8 cellular contexts compared by ENCODE assay signal in the genomic region with DNA sequence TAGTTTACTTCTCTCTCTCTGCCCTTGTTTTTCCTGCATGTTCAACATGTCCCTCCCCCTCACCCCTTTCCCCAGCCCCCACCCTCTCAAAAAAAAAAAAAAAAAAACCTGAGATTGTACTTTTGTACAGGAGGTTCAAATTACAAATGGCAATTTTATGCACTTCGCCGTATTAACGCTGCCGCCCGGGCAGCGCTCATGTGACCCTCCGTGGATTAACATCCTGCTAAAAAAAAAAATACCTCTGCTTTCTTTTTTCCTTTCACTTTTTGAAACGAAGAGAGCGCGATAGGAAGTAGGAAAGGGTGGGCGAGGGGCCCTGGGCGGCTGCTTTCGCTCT. TPM values are rescaled to one million over a fixed set of nuclear protein-coding genes. Genes with fewer than 3 reads are reported as not detected.
DNase-seq lines count a peak whose midpoint lies in the region; ATAC-seq and TF ChIP-seq lines count a peak whose summit lies in the region.

No MANE protein-coding gene starts in this region.

- no peaks in the 10 kb centered on the region for H3K27me3 ChIP-seq in ACC112 (ENCODE audit: insufficient read depth, low read length)
- H3K27me3 ChIP-seq in IMR-90 (ENCODE audit: control insufficient read depth, insufficient read depth, low read length) = no peaks in the 10 kb centered on the region

- WGBS in IMR-90 (ENCODE audit: extremely low coverage in 2 of 2, insufficient read length in 1 of 2), 2 experiments = no CpG with 5 or more reads among the region's 13 CpGs

- no peak overlapping the region for H2BK15ac ChIP-seq in IMR-90 (ENCODE audit: low read depth, low read length)

- peaks cover 9% of the 10 kb centered on the region for H3K4me1 ChIP-seq in ACC112 (ENCODE audit: control insufficient read depth, insufficient read depth, low read length, unreplicated experiment)
- peaks cover 3% of the 10 kb centered on the region for H3K4me1 ChIP-seq in IMR-90 (ENCODE audit: control insufficient read depth, insufficient read depth, low read length)

- no peak for DNase-seq in IMR-90
- no peak for DNase-seq in coronary artery (ENCODE audit: low spot score)
- DNase-seq in myocyte (ENCODE audit: low read depth) = peak; percentile 55
- no peak for DNase-seq in stimulated activated CD4-positive, alpha-beta T cell treated with anti-CD3 and anti-CD28 coated beads, Interleukin-15, amount 100 ng/mL, for 24 hours

- H3K27ac ChIP-seq in ACC112 (ENCODE audit: low read depth, low read length) (peak overlapping the region; percentile 80), IMR-90 (ENCODE audit: insufficient read depth, low read length) (peak overlapping the region; percentile 98), coronary artery (peak overlapping the region; percentile 94 to 99)

- H3K9me3 ChIP-seq in IMR-90 (ENCODE audit: control insufficient read depth, insufficient read depth, low read length) = no peaks in the 10 kb centered on the region

- H3K79me1 ChIP-seq in IMR-90 (ENCODE audit: low read depth in 1 of 2, low read length in 2 of 2) = peaks cover 3 to 4% of the 10 kb centered on the region in 2 experiments; a peak in 1 of 4 replicates

- dilution Hi-C loops in IMR-90 (cut with HindIII; ENCODE audit: low sequenced_read_pairs, unreplicated experiment) = no loop called here

- peak overlapping the region; percentile 88 for H4K91ac ChIP-seq in IMR-90 (ENCODE audit: insufficient read depth, low read depth, low read length)

- no peak overlapping the region for H2AK5ac ChIP-seq in IMR-90 (ENCODE audit: low read depth, low read length)

- H2AK9ac ChIP-seq in IMR-90 (replicated peaks; ENCODE audit: low read depth, low read length, poor library complexity) = peak overlapping the region; percentile 56

- no peak overlapping the region for H2BK20ac ChIP-seq in IMR-90 (ENCODE audit: low read depth, low read length)

- TF ChIP-seq RAD21 in IMR-90 (IDR thresholded peaks at IDR 0.05; ENCODE audit: low read length) = no peak

- no peaks in the 10 kb centered on the region for H3K9me1 ChIP-seq in IMR-90 (ENCODE audit: insufficient read depth, low read length)

- intact Hi-C loops in IMR-90 (cut with micrococcal nuclease) = loop anchor here (1.0 kb wide), 1 partner anchor 1046 kb away; no protein-coding TSS in a partner anchor

- ATAC-seq in IMR-90 (ENCODE audit: low read depth) (no peak), HG02759 (IDR thresholded peaks at IDR 0.05; ENCODE audit: unreplicated experiment) (no peak), HG02885 (IDR thresholded peaks at IDR 0.05; ENCODE audit: poor library complexity, unreplicated experiment) (no peak), GM18517 (IDR thresholded peaks at IDR 0.05; ENCODE audit: unreplicated experiment) (no peak)

- TF ChIP-seq POLR2A in IMR-90 (IDR thresholded peaks at IDR 0.05; ENCODE audit: low read depth, low read length) = no peak

- POLR2A ChIA-PET in IMR-90 (lab: Charles Lee; ENCODE audit: unreplicated experiment) = interaction anchor here (0.5 to 0.8 kb wide), 2 partner anchors 265 to 925 kb away, joined by 3 read pairs; no protein-coding TSS in a partner anchor

- in situ Hi-C loops in IMR-90 (cut with MboI; ENCODE audit: low sequenced_read_pairs) = loop anchor here (10.0 to 25.0 kb wide), 2 partner anchors 771 to 1038 kb away; no protein-coding TSS in a partner anchor

- H3K18ac ChIP-seq in IMR-90 (ENCODE audit: low read depth, low read length) = peak overlapping the region; percentile 96

- peak overlapping the region; percentile 81; the same call in 1 of the 2 replicates for H3K4me2 ChIP-seq in IMR-90 (ENCODE audit: low read depth, low read length)

- H2AFZ ChIP-seq in ACC112 (ENCODE audit: low read length, unreplicated experiment) (no peak overlapping the region), IMR-90 (replicated peaks; ENCODE audit: low read length, poor library complexity) (no peak overlapping the region)

- H3K4ac ChIP-seq in IMR-90 (ENCODE audit: low read depth, low read length) = peak overlapping the region; percentile 94

- H3K4me3 ChIP-seq in ACC112 (ENCODE audit: low read depth, low read length) (peak overlapping the region; percentile 97), IMR-90 (ENCODE audit: insufficient read depth, low read depth, low read length) (peak overlapping the region; percentile 84), coronary artery (peak overlapping the region; percentile 94)

- H4K8ac ChIP-seq in IMR-90 (ENCODE audit: low read depth in 2 of 2, low read length in 2 of 2) = peak overlapping the region; percentile 45 to 79; a peak in 3 of 4 replicates

- H3K79me2 ChIP-seq in ACC112 (ENCODE audit: control insufficient read depth, insufficient read depth, low read length, unreplicated experiment) = peaks cover 94% of the 10 kb centered on the region

- TF ChIP-seq CTCF in IMR-90 (conservative IDR thresholded peaks at IDR 0.05; ENCODE audit: low read depth, low read length) (no peak), coronary artery (IDR thresholded peaks at IDR 0.05) (no peak)

- H4K20me1 ChIP-seq in IMR-90 (ENCODE audit: insufficient read depth, low read length) = peaks cover 44% of the 10 kb centered on the region

- H3K9ac ChIP-seq in IMR-90 (ENCODE audit: low read depth, low read length) = peak overlapping the region; percentile 99

- peak overlapping the region; percentile 59 for H4K5ac ChIP-seq in IMR-90 (ENCODE audit: low read depth, low read length)

- H3K56ac ChIP-seq in IMR-90 (ENCODE audit: extremely low read depth, insufficient read depth, low read length) = peak overlapping the region; percentile 93

- peak overlapping the region; percentile 94 for H3K14ac ChIP-seq in IMR-90 (replicated peaks; ENCODE audit: low read depth, low read length)

- no TSS peak for BruUV-seq in IMR-90 (replicated peaks; lab: Mats Ljungman, UMichigan)

- H3K36me3 ChIP-seq in ACC112 (ENCODE audit: insufficient read depth, low read length) (peaks cover 44% of the 10 kb centered on the region), IMR-90 (ENCODE audit: control insufficient read depth, insufficient read depth, low read length) (peaks cover 52% of the 10 kb centered on the region)

- H2BK5ac ChIP-seq in IMR-90 (ENCODE audit: low read depth, low read length, poor library complexity, severe bottlenecking) = peak overlapping the region; percentile 94

- H2BK120ac ChIP-seq in IMR-90 (ENCODE audit: low read depth, low read length) = peak overlapping the region; percentile 81

- CTCF ChIA-PET in IMR-90 (lab: Yijun Ruan, JAX) = no interaction called here

- H3K23ac ChIP-seq in IMR-90 (ENCODE audit: low read depth, low read length) = peak overlapping the region; percentile 97

TF ChIP-seq in IMR-90, 13 proteins besides CTCF, POLR2A, EP300 and RAD21:
- TF ChIP-seq SMC3 (IDR thresholded peaks at IDR 0.05; ENCODE audit: low read depth, low read length) = no peak
- TF ChIP-seq CHD1 (IDR thresholded peaks at IDR 0.05; ENCODE audit: low read depth, low read length) = no peak
- no peak for TF ChIP-seq RCOR1 (IDR thresholded peaks at IDR 0.05; ENCODE audit: insufficient replicate concordance, low read length)
- no peak for TF ChIP-seq ELK1 (IDR thresholded peaks at IDR 0.05; ENCODE audit: borderline replicate concordance, low read depth, low read length)
- no peak for TF ChIP-seq MAZ (IDR thresholded peaks at IDR 0.05; ENCODE audit: borderline replicate concordance, low read depth, low read length)
- no peak for TF ChIP-seq RFX5 (IDR thresholded peaks at IDR 0.05; ENCODE audit: low read depth, low read length)
- no peak for TF ChIP-seq CEBPB (IDR thresholded peaks at IDR 0.05; ENCODE audit: low read depth, low read length)
- no peak for TF ChIP-seq MXI1 (IDR thresholded peaks at IDR 0.05; ENCODE audit: borderline replicate concordance, low read depth, low read length)
- TF ChIP-seq NFE2L2 (IDR thresholded peaks at IDR 0.05; ENCODE audit: low read depth, low read length) = no peak
- TF ChIP-seq FOS (IDR thresholded peaks at IDR 0.05; ENCODE audit: low read depth, low read length) = no peak
- TF ChIP-seq, protein P1, sequence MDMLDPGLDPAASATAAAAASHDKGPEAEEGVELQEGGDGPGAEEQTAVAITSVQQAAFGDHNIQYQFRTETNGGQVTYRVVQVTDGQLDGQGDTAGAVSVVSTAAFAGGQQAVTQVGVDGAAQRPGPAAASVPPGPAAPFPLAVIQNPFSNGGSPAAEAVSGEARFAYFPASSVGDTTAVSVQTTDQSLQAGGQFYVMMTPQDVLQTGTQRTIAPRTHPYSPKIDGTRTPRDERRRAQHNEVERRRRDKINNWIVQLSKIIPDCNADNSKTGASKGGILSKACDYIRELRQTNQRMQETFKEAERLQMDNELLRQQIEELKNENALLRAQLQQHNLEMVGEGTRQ (IDR thresholded peaks at IDR 0.05; ENCODE audit: low read depth, low read length) = no peak
- TF ChIP-seq MAFK (IDR thresholded peaks at IDR 0.05; ENCODE audit: low read depth, low read length) = no peak

RNA-seq across cellular contexts. Expression of gene NR2F2, which starts 2.3 kb away (rescaled TPM):
- total RNA-seq in IMR-90 (2012; rRNA removed) (20.3 and 28.1 TPM in 2 replicates), myocyte (6.5 and 8.7 TPM in 2 replicates)
- 161 and 185 TPM in 2 replicates for polyA plus RNA-seq in IMR-90 (2012; rRNA removed)
- 113 and 142 TPM in 2 replicates for polyA plus RNA-seq in IMR-90 (2012; cell fraction: cytosol; rRNA removed)
- 109 and 182 TPM in 2 replicates for polyA plus RNA-seq in IMR-90 (2012; cell fraction: nucleus; rRNA removed; ENCODE audit: low replicate concordance)
- 45.5 TPM for polyA plus RNA-seq in myocyte (2012)
